Comparison of ENCODE assay signal across 8 cellular contexts in the genomic region with DNA sequence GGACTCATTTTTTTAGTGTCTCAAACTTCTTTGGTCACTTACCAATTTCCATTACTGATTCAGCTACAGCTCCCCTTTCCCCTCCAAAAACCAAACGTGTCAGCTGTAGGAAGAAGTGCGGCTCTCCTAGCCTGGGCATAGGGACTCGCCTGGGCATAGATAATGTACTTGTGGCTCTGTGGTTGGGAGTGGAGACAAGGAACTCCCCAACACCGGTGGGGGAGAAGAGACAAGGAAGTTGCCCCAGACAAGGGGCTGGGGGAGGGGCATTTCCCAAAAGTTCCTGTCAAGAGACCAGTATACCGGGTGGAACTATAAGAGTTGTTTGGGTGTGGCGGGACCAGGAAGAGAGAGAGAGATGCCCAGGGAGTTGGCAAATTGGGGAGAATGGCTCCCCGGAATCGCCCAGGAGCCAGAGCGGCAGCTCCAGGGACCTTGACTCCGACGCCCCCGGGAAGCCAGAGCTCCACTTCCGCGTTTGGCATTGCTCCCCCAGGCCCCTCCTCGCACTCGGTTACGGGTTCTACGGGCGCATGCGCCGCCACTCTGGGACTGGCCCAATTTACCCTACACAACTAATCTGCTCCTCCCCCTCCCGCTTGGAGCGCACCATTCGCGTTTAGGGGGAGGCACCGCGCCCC. TPM values are rescaled to one million over a fixed set of nuclear protein-coding genes. Genes with fewer than 3 reads are reported as not detected.
DNase-seq lines count a peak whose midpoint lies in the region; ATAC-seq and TF ChIP-seq lines count a peak whose summit lies in the region.

No MANE protein-coding gene starts in this region.

- H3K4me3 ChIP-seq in DOHH2 (ENCODE audit: low read length) (peak overlapping the region; percentile 90), Peyer's patch (peak overlapping the region; percentile 76 to 93 (median 91)), neuron (ENCODE audit: low read length) (peak overlapping the region; percentile 82), subcutaneous abdominal adipose tissue (ENCODE audit: low read depth in 1 of 5, low read length in 5 of 5) (peak overlapping the region; percentile 88 to 93 (median 90))

- peak; percentile 74 for ATAC-seq in GM21717 (IDR thresholded peaks at IDR 0.05; ENCODE audit: unreplicated experiment)
- ATAC-seq in foreskin keratinocyte, result peak; percentile 70

- peaks cover 15% of the 10 kb centered on the region for H3K4me1 ChIP-seq in DOHH2 (ENCODE audit: control insufficient read depth, low read length)
- peaks cover 0 to 30% (median 10%) of the 10 kb centered on the region in 4 donors for H3K4me1 ChIP-seq in Peyer's patch
- H3K4me1 ChIP-seq in foreskin keratinocyte, result peaks cover 12% of the 10 kb centered on the region
- H3K4me1 ChIP-seq in neuron (ENCODE audit: insufficient read depth, low read length), result peaks cover 35% of the 10 kb centered on the region
- peaks cover 2 to 42% (median 38%) of the 10 kb centered on the region in 5 donors for H3K4me1 ChIP-seq in subcutaneous abdominal adipose tissue (ENCODE audit: control insufficient read depth in 5 of 5, insufficient read depth in 5 of 5, low read length in 5 of 5)

- H3K36me3 ChIP-seq in DOHH2 (ENCODE audit: control insufficient read depth, low read length) (no peaks in the 10 kb centered on the region), Peyer's patch (no peaks in the 10 kb centered on the region), neuron (ENCODE audit: insufficient read depth, low read length) (no peaks in the 10 kb centered on the region), subcutaneous abdominal adipose tissue (ENCODE audit: control insufficient read depth in 5 of 5, insufficient read depth in 5 of 5, low read length in 5 of 5) (no peaks in the 10 kb centered on the region)

- H3K4me2 ChIP-seq in DOHH2 (ENCODE audit: low read length), result peak overlapping the region; percentile 90

- peak overlapping the region; percentile 61 for H3K27ac ChIP-seq in DOHH2 (ENCODE audit: low read depth, low read length)
- H3K27ac ChIP-seq in Peyer's patch, result peak overlapping the region; percentile 94 to 99 (median 96)
- H3K27ac ChIP-seq in foreskin keratinocyte, result peak overlapping the region; percentile 97
- peak overlapping the region; percentile 97 for H3K27ac ChIP-seq in subcutaneous abdominal adipose tissue (ENCODE audit: low read depth, low read length)

- H3K9me2 ChIP-seq in DOHH2 (replicated peaks; ENCODE audit: control insufficient read depth, low read length), result no peaks in the 10 kb centered on the region

- TF ChIP-seq POLR2A in Peyer's patch (IDR thresholded peaks at IDR 0.05), result peak; percentile 91 to 98

- in situ Hi-C loops in KBM-7 (cut with MboI; ENCODE audit: low pct_unique_long_range_greater_than_20kb, low sequenced_read_pairs), result no loop called here

- H3K9me3 ChIP-seq in DOHH2 (ENCODE audit: control insufficient read depth, insufficient read depth, low read length) (no peaks in the 10 kb centered on the region), Peyer's patch (no peaks in the 10 kb centered on the region), neuron (ENCODE audit: low read length) (no peaks in the 10 kb centered on the region), subcutaneous abdominal adipose tissue (ENCODE audit: control insufficient read depth in 5 of 5, low read length in 5 of 5) (no peaks in the 10 kb centered on the region)

- DNase-seq in KBM-7 (peak; percentile 98), Peyer's patch (peak; percentile 94 to 99 (median 95)), activated gamma-delta T cell treated with Interleukin-2 at 50 U/mL for 16 hours (peak; percentile 95), foreskin keratinocyte (peak; percentile 90 to 96)

- H3K9ac ChIP-seq in subcutaneous abdominal adipose tissue (ENCODE audit: low read length in 5 of 5), result peak overlapping the region; percentile 68 to 99 (median 96)

- TF ChIP-seq CTCF in DOHH2 (IDR thresholded peaks at IDR 0.05; ENCODE audit: low read depth, low read length, poor library complexity, severe bottlenecking) (no peak), Peyer's patch (IDR thresholded peaks at IDR 0.05) (no peak), foreskin keratinocyte (conservative IDR thresholded peaks at IDR 0.05) (no peak)

- 0 out of 2 replicates have a peak, but pooled peaks cover 5% of the 10 kb centered on the region for H3K27me3 ChIP-seq in DOHH2 (ENCODE audit: control insufficient read depth, low read length)
- H3K27me3 ChIP-seq in Peyer's patch, result no peaks in the 10 kb centered on the region
- no peaks in the 10 kb centered on the region for H3K27me3 ChIP-seq in foreskin keratinocyte
- no peaks in the 10 kb centered on the region for H3K27me3 ChIP-seq in neuron (ENCODE audit: insufficient read depth, low read length)
- H3K27me3 ChIP-seq in subcutaneous abdominal adipose tissue (ENCODE audit: control insufficient read depth in 5 of 5, insufficient read depth in 4 of 5, low read length in 5 of 5), result no peaks in the 10 kb centered on the region

- peak overlapping the region; percentile 50 for H2AFZ ChIP-seq in neuron (ENCODE audit: low read depth, low read length)

- H4K20me1 ChIP-seq in DOHH2 (ENCODE audit: control insufficient read depth, insufficient read depth, low read depth, low read length), result peaks cover 5% of the 10 kb centered on the region; the same call in 1 of the 2 replicates

- H3F3A ChIP-seq in DOHH2 (ENCODE audit: control insufficient read depth, insufficient read depth), result peaks cover 9% of the 10 kb centered on the region; the same call in 1 of the 2 replicates

- peaks cover 36% of the 10 kb centered on the region for H3K79me2 ChIP-seq in DOHH2 (ENCODE audit: control insufficient read depth, low read length)

RNA-seq across cellular contexts. Expression of a gene that starts 0.9 kb away (rescaled TPM):
- total RNA-seq in Peyer's patch, result 10 to 100 TPM; 30.5 to 57.4 (median 53.3) TPM
- total RNA-seq in foreskin keratinocyte, result 22.8 and 28.8 TPM in 2 replicates
- polyA plus RNA-seq in foreskin keratinocyte, result 27.5 and 28.0 TPM in 2 replicates

Comparison
In these comparisons a context has a peak if more than half of its experiments do, and no peak if none do; other contexts are left out.
1. Peak in every context shown above with its lines: DNase-seq, ATAC-seq, H3K4me3 ChIP-seq and H3K27ac ChIP-seq.